26 cellular contexts compared by ENCODE assay signal in genomic region chr12:8985213-8985612, GRCh38. TPM values are rescaled to one million over a fixed set of nuclear protein-coding genes. Genes with fewer than 3 reads are reported as not detected.
DNase-seq lines count a peak whose midpoint lies in the region; ATAC-seq, FAIRE-seq and TF ChIP-seq lines count a peak whose summit lies in the region.
"Had no signal": no experiment of that assay in that cellular context is flagged by ENCODE, and none has a peak within 500 bp of the region (broad histone marks: within the 10 kb centered on the region; RNA-seq: fewer than 3 reads in every experiment).

No MANE protein-coding gene starts in this region.

- peaks cover 3% of the 10 kb centered on the region for H3K9me3 Mint-ChIP-seq in activated naive CD8-positive, alpha-beta T cell treated with anti-CD3 and anti-CD28 coated beads, Interleukin-2, amount 50 U/mL, for 24 hours
- peaks cover 7% of the 10 kb centered on the region for H3K9me3 Mint-ChIP-seq in activated naive CD8-positive, alpha-beta T cell treated with anti-CD3 and anti-CD28 coated beads for 36 hours

- H3K4me3 ChIP-seq in mesendoderm (ENCODE audit: low read length) (no peak overlapping the region), stomach (no peak overlapping the region)

- H3K18ac ChIP-seq in mesendoderm (ENCODE audit: low read length) = no peak overlapping the region

- no peak overlapping the region for H3K23ac ChIP-seq in mesendoderm (ENCODE audit: low read length)

- peak; percentile 32 for FAIRE-seq in urothelium cell line (lab: Jason Lieb, UNC)
- FAIRE-seq: G401.6, GM12891, H1 had no signal

- no peak overlapping the region for H2BK5ac ChIP-seq in mesendoderm (ENCODE audit: low read length)

- no peak overlapping the region for H3K56ac ChIP-seq in mesendoderm (ENCODE audit: low read length)

- no peak overlapping the region for H3K27ac ChIP-seq in mesendoderm (ENCODE audit: low read depth, low read length)
- H3K27ac ChIP-seq in stomach = no peak overlapping the region
- H3K27ac ChIP-seq: RWPE1 had no signal

- no peak overlapping the region for H4K5ac ChIP-seq in mesendoderm (ENCODE audit: low read length)

- no peak overlapping the region for H2BK120ac ChIP-seq in mesendoderm (ENCODE audit: low read depth, low read length)

- no CpG with 5 or more reads among the region's 1 CpG for WGBS in mesendoderm (ENCODE audit: extremely low coverage, insufficient coverage, low lambda C conversion rate)
- WGBS in stomach, 5 donors = 56 to 81% (median 71%) methylated on average over 1 of the region's 1 CpG

- H4K8ac ChIP-seq in mesendoderm (ENCODE audit: low read depth, low read length) = no peak overlapping the region

- H2BK15ac ChIP-seq in mesendoderm (replicated peaks; ENCODE audit: low read depth) = no peak overlapping the region

- POLR2A ChIA-PET in GM10248 (lab: Yijun Ruan, JAX) = no interaction called here

- CTCF ChIA-PET in GM10248 (lab: Yijun Ruan, JAX) = interaction anchor here (1.1 kb wide), 1 partner anchor 25 kb away, joined by 4 read pairs; no protein-coding TSS in a partner anchor

- H3K27me3 Mint-ChIP-seq in activated naive CD8-positive, alpha-beta T cell treated with anti-CD3 and anti-CD28 coated beads, Interleukin-2, amount 50 U/mL, for 24 hours = no peaks in the 10 kb centered on the region
- H3K27me3 Mint-ChIP-seq in activated naive CD8-positive, alpha-beta T cell treated with anti-CD3 and anti-CD28 coated beads for 36 hours = no peaks in the 10 kb centered on the region
- H3K27me3 Mint-ChIP-seq: CD4-positive, CD25-positive, alpha-beta regulatory T cell; T-cell had no signal

- peaks cover 0 to 11% (median 7%) of the 10 kb centered on the region in 4 donors for H3K9me3 ChIP-seq in stomach

- no peak for TF ChIP-seq EP300 in stomach (IDR thresholded peaks at IDR 0.05)

- no peaks in the 10 kb centered on the region for H3K36me3 ChIP-seq in mesendoderm (ENCODE audit: control insufficient read depth, insufficient read depth, low read length)
- peaks cover 0 to 5% (median 0%) of the 10 kb centered on the region in 4 donors for H3K36me3 ChIP-seq in stomach

- H3K27me3 ChIP-seq in mesendoderm (ENCODE audit: insufficient read depth, low read length, poor library complexity) = no peaks in the 10 kb centered on the region
- H3K27me3 ChIP-seq in stomach = no peaks in the 10 kb centered on the region

- intact Hi-C loops in stomach (cut with DNase I; ENCODE audit: low total_unique reads) = no loop called here

- no peak overlapping the region for H3K4me3 Mint-ChIP-seq in activated naive CD8-positive, alpha-beta T cell treated with anti-CD3 and anti-CD28 coated beads, Interleukin-2, amount 50 U/mL, for 24 hours
- H3K4me3 Mint-ChIP-seq in activated naive CD8-positive, alpha-beta T cell treated with anti-CD3 and anti-CD28 coated beads for 36 hours = no peak overlapping the region
- H3K4me3 Mint-ChIP-seq: T-cell had no signal

- H3K4ac ChIP-seq in mesendoderm (ENCODE audit: low read depth, low read length) = no peak overlapping the region

- no peak overlapping the region for H2AK5ac ChIP-seq in mesendoderm (ENCODE audit: low read length)

- H3K79me2 ChIP-seq in mesendoderm (ENCODE audit: control insufficient read depth, insufficient read depth, low read length) = no peaks in the 10 kb centered on the region

- H3K4me1 ChIP-seq in mesendoderm (ENCODE audit: control insufficient read depth, low read depth, low read length) = peaks cover 2% of the 10 kb centered on the region
- peaks cover 0 to 5% (median 0%) of the 10 kb centered on the region in 4 donors for H3K4me1 ChIP-seq in stomach

- no peak for TF ChIP-seq POLR2A in stomach (IDR thresholded peaks at IDR 0.05)

- H3K4me2 ChIP-seq in mesendoderm (ENCODE audit: low read length) = no peak overlapping the region

- TF ChIP-seq CTCF in stomach (IDR thresholded peaks at IDR 0.05) (no peak), GM10248 (IDR thresholded peaks at IDR 0.05; ENCODE audit: control extremely low read depth, extremely low read depth, low read depth, missing control alignments) (no peak)

- peaks cover 52% of the 10 kb centered on the region for H3K4me1 Mint-ChIP-seq in activated naive CD8-positive, alpha-beta T cell treated with anti-CD3 and anti-CD28 coated beads, Interleukin-2, amount 50 U/mL, for 24 hours
- peaks cover 44% of the 10 kb centered on the region for H3K4me1 Mint-ChIP-seq in activated naive CD8-positive, alpha-beta T cell treated with anti-CD3 and anti-CD28 coated beads for 36 hours

- peak; percentile 16 for ATAC-seq in activated naive CD8-positive, alpha-beta T cell treated with anti-CD3 and anti-CD28 coated beads, Interleukin-2, amount 50 U/mL, for 24 hours
- ATAC-seq: Panc1, T-cell had no signal

- H3K27ac Mint-ChIP-seq in activated naive CD8-positive, alpha-beta T cell treated with anti-CD3 and anti-CD28 coated beads, Interleukin-2, amount 50 U/mL, for 24 hours = no peak overlapping the region
- no peak overlapping the region for H3K27ac Mint-ChIP-seq in activated naive CD8-positive, alpha-beta T cell treated with anti-CD3 and anti-CD28 coated beads for 36 hours

- no peak for DNase-seq in activated naive CD8-positive, alpha-beta T cell treated with anti-CD3 and anti-CD28 coated beads, Interleukin-2, amount 50 U/mL, for 24 hours
- no peak for DNase-seq in activated naive CD8-positive, alpha-beta T cell treated with anti-CD3 and anti-CD28 coated beads for 36 hours
- peak; percentile 51 for DNase-seq in OCI-M1 (lab: John Stamatoyannopoulos, UW)
- peak; percentile 71 for DNase-seq in mesendoderm
- DNase-seq in urothelium cell line (ENCODE audit: low spot score) = no peak
- DNase-seq in A172 (ENCODE audit: low spot score) = no peak
- no peak for DNase-seq in stomach
- no peak for DNase-seq in GM10248 (ENCODE audit: extremely low spot score)
- DNase-seq: 8988T; CD4-positive, CD25-positive, alpha-beta regulatory T cell; COR-L47; HCEC 1CT; NCI-H1092; NCI-H1417 treated with DMSO at 0.1 percent for 48 hours; NCI-H1694 treated with DMSO at 0.1 percent for 48 hours; NCI-H2081; NCI-H2227 treated with DMSO at 0.1 percent for 48 hours; NCI-H526 treated with DMSO at 0.1 percent for 48 hours; SHP77; T-cell had no signal

- H3K79me1 ChIP-seq in mesendoderm (ENCODE audit: low read length) = no peaks in the 10 kb centered on the region

- H3K36me3 Mint-ChIP-seq in activated naive CD8-positive, alpha-beta T cell treated with anti-CD3 and anti-CD28 coated beads, Interleukin-2, amount 50 U/mL, for 24 hours (ENCODE audit: low read depth) = peaks cover 7% of the 10 kb centered on the region
- peaks cover 20% of the 10 kb centered on the region for H3K36me3 Mint-ChIP-seq in activated naive CD8-positive, alpha-beta T cell treated with anti-CD3 and anti-CD28 coated beads for 36 hours

- H3K9ac ChIP-seq in mesendoderm (ENCODE audit: low read length) = no peak overlapping the region

RNA-seq across cellular contexts. Expression of gene KLRG1, which starts 4.1 kb away (rescaled TPM):
- 1 to 10 TPM; 2.2 to 3.7 TPM for total RNA-seq in activated naive CD8-positive, alpha-beta T cell treated with anti-CD3 and anti-CD28 coated beads for 36 hours
- polyA plus RNA-seq in mesendoderm (2013, experiment 1 of 2) = 4.5 TPM
- 4.6 TPM for polyA plus RNA-seq in mesendoderm (2013, experiment 2 of 2)
- not detected in 2 replicates for total RNA-seq in A172 (2014; rRNA removed; shearing (Covaris generic))
- 1 to 10 TPM in 2 of 5 donors, under 1 TPM in 1, not detected in 2; 0.43 to 2.9 (median 1.3) TPM for total RNA-seq in stomach
- polyA plus RNA-seq in stomach = 1 to 10 TPM in 2 of 3 donors, under 1 TPM in 1; 0.40 to 1.7 (median 1.6) TPM
- total RNA-seq: HT-29 had no signal

RNA-seq across cellular contexts. Expression of gene M6PR, which starts 35.8 kb away (rescaled TPM):
- 100 to 1,000 TPM; 213 to 226 TPM for total RNA-seq in activated naive CD8-positive, alpha-beta T cell treated with anti-CD3 and anti-CD28 coated beads for 36 hours
- polyA plus RNA-seq in mesendoderm (2013, experiment 1 of 2) = 99.7 TPM
- polyA plus RNA-seq in mesendoderm (2013, experiment 2 of 2) = 96.3 TPM
- 97.4 and 114 TPM in 2 replicates for total RNA-seq in A172 (2014; rRNA removed; shearing (Covaris generic))
- total RNA-seq in stomach = 100 to 1,000 TPM in 2 of 5 donors, 10 to 100 TPM in 3; 33.3 to 155 (median 66.9) TPM
- 10 to 100 TPM; 20.9 to 50.1 (median 36.7) TPM for polyA plus RNA-seq in stomach

Comparison
In these comparisons a context has a peak if more than half of its experiments do, and no peak if none do; other contexts are left out.
1. DNase-seq: peak in OCI-M1 (single experiment) and mesendoderm (single experiment); none in activated naive CD8-positive, alpha-beta T cell treated with anti-CD3 and anti-CD28 coated beads, Interleukin-2, amount 50 U/mL, for 24 hours (single experiment), activated naive CD8-positive, alpha-beta T cell treated with anti-CD3 and anti-CD28 coated beads for 36 hours (single experiment), urothelium cell line (single experiment), A172 (single experiment), stomach (single experiment) and GM10248 (single experiment).